8 cellular contexts compared by ENCODE assay signal in genomic region chr12:9049520-9050133, GRCh38.
A peak's percentile ranks its signal among the peaks of the same experiment; 100 is the strongest.
DNase-seq lines count a peak whose midpoint lies in the region; ATAC-seq and TF ChIP-seq lines count a peak whose summit lies in the region.

No MANE protein-coding gene starts in this region.

- H3K4me3 ChIP-seq in OCI-LY1 (ENCODE audit: low read depth, low read length, poor library complexity, severe bottlenecking), result no peak overlapping the region

- no peaks in the 10 kb centered on the region for H4K20me1 ChIP-seq in OCI-LY1 (ENCODE audit: insufficient read depth, low read length)

- no peaks in the 10 kb centered on the region for H3K4me1 Mint-ChIP-seq in activated T-helper 1 cell treated with anti-CD3 and anti-CD28 coated beads, Interleukin-12 subunit alpha, Interleukin-12 subunit beta, Interleukin-2, Interleukin-4 antibody, amounts not matched to agents 30 ng/mL and 10 ng/mL and 1 ng/mL, durations not matched to agents 14 hours and 24 hours and 36 hours (ENCODE audit: low read depth)

- H3K4me1 ChIP-seq in OCI-LY1 (ENCODE audit: insufficient read depth, low read length, severe bottlenecking), result no peaks in the 10 kb centered on the region

- H3K27me3 Mint-ChIP-seq in activated T-helper 1 cell treated with anti-CD3 and anti-CD28 coated beads, Interleukin-12 subunit alpha, Interleukin-12 subunit beta, Interleukin-2, Interleukin-4 antibody, amounts not matched to agents 30 ng/mL and 10 ng/mL and 1 ng/mL, durations not matched to agents 14 hours and 24 hours and 36 hours (ENCODE audit: insufficient read depth), result peaks cover 18% of the 10 kb centered on the region

- H3K9ac ChIP-seq in OCI-LY1 (ENCODE audit: low read length), result no peak overlapping the region

- no peaks in the 10 kb centered on the region for H3K79me2 ChIP-seq in OCI-LY1 (ENCODE audit: insufficient read depth, low read length)

- no peaks in the 10 kb centered on the region for H3K9me3 Mint-ChIP-seq in activated T-helper 1 cell treated with anti-CD3 and anti-CD28 coated beads, Interleukin-12 subunit alpha, Interleukin-12 subunit beta, Interleukin-2, Interleukin-4 antibody, amounts not matched to agents 30 ng/mL and 10 ng/mL and 1 ng/mL, durations not matched to agents 14 hours and 24 hours and 36 hours

- H2AFZ ChIP-seq in OCI-LY1 (ENCODE audit: low read length), result no peak overlapping the region

- DNase-seq in Ammon's horn (ENCODE audit: low spot score) (peak; percentile 34), dermis blood vessel endothelial cell (peak; percentile 73), midbrain (lab: John Stamatoyannopoulos, UW) (peak; percentile 2), activated gamma-delta T cell treated with Interleukin-2 at 50 U/mL for 16 hours (no peak)
- no peak for DNase-seq in activated T-helper 1 cell treated with anti-CD3 and anti-CD28 coated beads, Interleukin-12 subunit alpha, Interleukin-12 subunit beta, Interleukin-2, Interleukin-4 antibody, amounts not matched to agents 30 ng/mL and 10 ng/mL and 1 ng/mL, durations not matched to agents 14 hours and 24 hours and 36 hours (ENCODE audit: low spot score)

- ATAC-seq in GM18873 (IDR thresholded peaks at IDR 0.05; ENCODE audit: low FRiP score, unreplicated experiment), result no peak

- no peaks in the 10 kb centered on the region for H3F3A ChIP-seq in OCI-LY1 (ENCODE audit: insufficient read depth, low read length)

- H3K27me3 ChIP-seq in OCI-LY1 (ENCODE audit: insufficient read depth, low read length), result no peaks in the 10 kb centered on the region

- TF ChIP-seq CTCF in GM12873 (IDR thresholded peaks at IDR 0.05; ENCODE audit: insufficient read depth, low read depth, low read length, missing control alignments) (peak; percentile 46), OCI-LY1 (IDR thresholded peaks at IDR 0.05; ENCODE audit: low read length) (peak; percentile 67)

- no peak overlapping the region for H3K27ac Mint-ChIP-seq in activated T-helper 1 cell treated with anti-CD3 and anti-CD28 coated beads, Interleukin-12 subunit alpha, Interleukin-12 subunit beta, Interleukin-2, Interleukin-4 antibody, amounts not matched to agents 30 ng/mL and 10 ng/mL and 1 ng/mL, durations not matched to agents 14 hours and 24 hours and 36 hours

- no peak overlapping the region for H3K27ac ChIP-seq in OCI-LY1 (ENCODE audit: low read depth, low read length, poor library complexity, severe bottlenecking)

- H3K4me2 ChIP-seq in OCI-LY1 (ENCODE audit: low read length), result no peak overlapping the region

- no peaks in the 10 kb centered on the region for H3K36me3 Mint-ChIP-seq in activated T-helper 1 cell treated with anti-CD3 and anti-CD28 coated beads, Interleukin-12 subunit alpha, Interleukin-12 subunit beta, Interleukin-2, Interleukin-4 antibody, amounts not matched to agents 30 ng/mL and 10 ng/mL and 1 ng/mL, durations not matched to agents 14 hours and 24 hours and 36 hours (ENCODE audit: low read depth)

- no peak overlapping the region for H3K4me3 Mint-ChIP-seq in activated T-helper 1 cell treated with anti-CD3 and anti-CD28 coated beads, Interleukin-12 subunit alpha, Interleukin-12 subunit beta, Interleukin-2, Interleukin-4 antibody, amounts not matched to agents 30 ng/mL and 10 ng/mL and 1 ng/mL, durations not matched to agents 14 hours and 24 hours and 36 hours

- no peaks in the 10 kb centered on the region for H3K9me2 ChIP-seq in OCI-LY1 (ENCODE audit: low read depth, low read length)

- no peaks in the 10 kb centered on the region for H3K9me3 ChIP-seq in OCI-LY1 (ENCODE audit: low read length)

- no peaks in the 10 kb centered on the region for H3K36me3 ChIP-seq in OCI-LY1 (ENCODE audit: insufficient read depth, low read length)

- intact Hi-C loops in activated T-helper 1 cell treated with anti-CD3 and anti-CD28 coated beads, Interleukin-12 subunit alpha, Interleukin-12 subunit beta, Interleukin-2, Interleukin-4 antibody, amounts not matched to agents 30 ng/mL and 10 ng/mL and 1 ng/mL, durations not matched to agents 14 hours and 24 hours and 36 hours (cut with micrococcal nuclease), result loop anchor here (1.0 kb wide), 6 partner anchors 98 to 505 kb away; no protein-coding TSS in a partner anchor

Comparison
In these comparisons a context has a peak if more than half of its experiments do, and no peak if none do; other contexts are left out.
1. DNase-seq: peak in Ammon's horn (single experiment), dermis blood vessel endothelial cell (single experiment) and midbrain (single experiment); none in activated gamma-delta T cell treated with Interleukin-2 at 50 U/mL for 16 hours (single experiment) and activated T-helper 1 cell treated with anti-CD3 and anti-CD28 coated beads, Interleukin-12 subunit alpha, Interleukin-12 subunit beta, Interleukin-2, Interleukin-4 antibody, amounts not matched to agents 30 ng/mL and 10 ng/mL and 1 ng/mL, durations not matched to agents 14 hours and 24 hours and 36 hours (single experiment).